Comparison of ENCODE assay signal across 23 cellular contexts in the genomic region with DNA sequence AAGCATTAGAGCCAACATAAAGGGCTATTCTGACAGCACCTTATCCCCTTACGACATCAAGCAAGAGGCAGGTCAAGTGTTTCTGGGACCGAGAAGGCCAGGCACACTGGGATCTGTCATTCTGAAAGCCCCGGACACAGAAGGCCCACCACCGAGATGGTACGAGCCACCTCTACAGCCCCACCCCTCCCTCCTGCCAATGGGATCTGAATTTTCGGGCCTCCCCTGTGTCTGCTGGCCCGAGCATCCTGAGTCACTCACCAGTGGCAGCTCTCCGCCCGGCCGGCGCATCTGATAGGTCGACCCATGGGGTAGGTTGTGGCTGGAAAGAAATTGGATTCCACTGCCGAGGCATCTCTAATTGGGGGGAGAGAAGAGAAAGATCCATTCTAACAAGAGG. TPM values are rescaled to one million over a fixed set of nuclear protein-coding genes. Genes with fewer than 3 reads are reported as not detected.
A peak's percentile ranks its signal among the peaks of the same experiment; 100 is the strongest.
DNase-seq lines count a peak whose midpoint lies in the region; FAIRE-seq and TF ChIP-seq lines count a peak whose summit lies in the region.
"Had no signal": no experiment of that assay in that cellular context is flagged by ENCODE, and none has a peak within 500 bp of the region (broad histone marks: within the 10 kb centered on the region; RNA-seq: fewer than 3 reads in every experiment).

No MANE protein-coding gene starts in this region.

- peaks cover 13% of the 10 kb centered on the region for H3K4me1 ChIP-seq in CD8-positive, alpha-beta memory T cell (ENCODE audit: insufficient read depth, low read length)
- peaks cover 3% of the 10 kb centered on the region for H3K4me1 ChIP-seq in A673 (ENCODE audit: insufficient read depth, low read length, poor library complexity, severe bottlenecking)

- H3K27ac Mint-ChIP-seq in activated CD4-positive, alpha-beta T cell treated with anti-CD3 and anti-CD28 coated beads, Interleukin-2, amount 10 ng/mL, durations not matched to agents 24 days and 14 days, result no peak overlapping the region
- H3K27ac Mint-ChIP-seq in CD8-positive, alpha-beta memory T cell, result peak overlapping the region in 1 of 8 donors; percentile 90
- H3K27ac Mint-ChIP-seq in activated T-helper 2 cell treated with anti-CD3 and anti-CD28 coated beads, Interferon-gamma antibody, Interleukin-2, Interleukin-4, amounts not matched to agents 10 μg/mL and 5 μg/mL and 100 μg/mL, durations not matched to agents 14 hours and 24 hours and 36 hours, result peak overlapping the region; percentile 43
- H3K27ac Mint-ChIP-seq in nephron progenitor cell, result peak overlapping the region; percentile 92

- H3K4me3 ChIP-seq in CD8-positive, alpha-beta memory T cell (ENCODE audit: low read length), result no peak overlapping the region
- H3K4me3 ChIP-seq in A673 (ENCODE audit: low read depth, low read length, poor library complexity, severe bottlenecking), result no peak overlapping the region
- H3K4me3 ChIP-seq: A549; BLaER1 treated with 17β-estradiol and CSF1 and Interleukin-3, amounts not matched to agents 10 nM and 100 nM; heart left ventricle; left lung; uterus had no signal

- FAIRE-seq in H54 (lab: Jason Lieb, UNC), result no peak
- FAIRE-seq: A549, bronchial epithelial cell had no signal

- no peak for DNase-seq in activated CD4-positive, alpha-beta T cell treated with anti-CD3 and anti-CD28 coated beads, Interleukin-2, amount 10 ng/mL, durations not matched to agents 24 days and 14 days
- DNase-seq in activated CD4-positive, alpha-beta T cell treated with anti-CD3 and anti-CD28 coated beads, Interleukin-2, amount 50 U/mL, for 4 hours, result no peak
- no peak for DNase-seq in CD8-positive, alpha-beta memory T cell
- DNase-seq in activated T-helper 2 cell treated with anti-CD3 and anti-CD28 coated beads, Interferon-gamma antibody, Interleukin-2, Interleukin-4, amounts not matched to agents 10 μg/mL and 5 μg/mL and 100 μg/mL, durations not matched to agents 14 hours and 24 hours and 36 hours (ENCODE audit: low spot score), result no peak
- DNase-seq in nephron progenitor cell, result no peak
- DNase-seq in H54 (ENCODE audit: insufficient read length, low spot score), result no peak
- DNase-seq in NOMO-1 treated with DMSO at 0.1 percent for 48 hours (lab: John Stamatoyannopoulos, UW; ENCODE audit: unreplicated experiment), result no peak
- DNase-seq in A673 (ENCODE audit: low spot score), result no peak
- DNase-seq: activated effector memory CD4-positive, alpha-beta T cell treated with Interleukin-2 at 50 U/mL for 16 hours; dermis blood vessel endothelial cell; NCI-H2171 treated with DMSO at 0.1 percent for 48 hours; nucleus accumbens; Right ventricle myocardium superior; stimulated activated CD4-positive, alpha-beta T cell treated with anti-CD3 and anti-CD28 coated beads, Interleukin-4, amount 100 ng/mL, for 4 hours; uterus had no signal

- TF ChIP-seq CTCF in nephron progenitor cell (IDR thresholded peaks at IDR 0.05) (no peak), A673 (conservative IDR thresholded peaks at IDR 0.05; ENCODE audit: low read depth, low read length) (no peak)

- CTCF ChIA-PET in CD8-positive, alpha-beta memory T cell (lab: Charles Lee), result interaction anchor here (1.4 to 5.1 kb wide), 2 partner anchors 11 to 61 kb away, joined by 4 to 41 read pairs; no protein-coding TSS in a partner anchor
- CTCF ChIA-PET in A673 (lab: Charles Lee), result no interaction called here

- peaks cover 10% of the 10 kb centered on the region for H3K36me3 ChIP-seq in CD8-positive, alpha-beta memory T cell (ENCODE audit: insufficient read depth, low read length)
- peaks cover 41% of the 10 kb centered on the region for H3K36me3 ChIP-seq in A673 (ENCODE audit: insufficient read depth, low read length, poor library complexity, severe bottlenecking)
- H3K36me3 ChIP-seq: uterus had no signal

- H3K27me3 Mint-ChIP-seq in activated CD4-positive, alpha-beta T cell treated with anti-CD3 and anti-CD28 coated beads, Interleukin-2, amount 10 ng/mL, durations not matched to agents 24 days and 14 days, result no peaks in the 10 kb centered on the region
- peaks cover 0 to 2% of the 10 kb centered on the region in 2 donors for H3K27me3 Mint-ChIP-seq in CD8-positive, alpha-beta memory T cell
- no peaks in the 10 kb centered on the region for H3K27me3 Mint-ChIP-seq in activated T-helper 2 cell treated with anti-CD3 and anti-CD28 coated beads, Interferon-gamma antibody, Interleukin-2, Interleukin-4, amounts not matched to agents 10 μg/mL and 5 μg/mL and 100 μg/mL, durations not matched to agents 14 hours and 24 hours and 36 hours (ENCODE audit: low read depth)
- no peaks in the 10 kb centered on the region for H3K27me3 Mint-ChIP-seq in nephron progenitor cell (ENCODE audit: low read depth, poor library complexity)

- no peaks in the 10 kb centered on the region for H3K27me3 ChIP-seq in CD8-positive, alpha-beta memory T cell (ENCODE audit: insufficient read depth, low read length, poor library complexity, severe bottlenecking)
- no peaks in the 10 kb centered on the region for H3K27me3 ChIP-seq in A673 (replicated peaks; ENCODE audit: insufficient read depth, low read depth, low read length, poor library complexity)
- H3K27me3 ChIP-seq: BLaER1 treated with 17β-estradiol and CSF1 and Interleukin-3, amounts not matched to agents 10 nM and 100 nM; heart left ventricle; left lung; uterus had no signal

- no TSS peak for BruUV-seq in A673 (replicated peaks; lab: Mats Ljungman, UMichigan)

- POLR2A ChIA-PET in CD8-positive, alpha-beta memory T cell (lab: Charles Lee), result no interaction called here
- POLR2A ChIA-PET in A673 (lab: Charles Lee; ENCODE audit: low non-redundant PET), result no interaction called here

- H3K9me3 ChIP-seq in CD8-positive, alpha-beta memory T cell (ENCODE audit: low read length), result no peaks in the 10 kb centered on the region
- H3K9me3 ChIP-seq in A673 (ENCODE audit: low read depth, low read length, poor library complexity, severe bottlenecking), result no peaks in the 10 kb centered on the region
- H3K9me3 ChIP-seq: A549; BLaER1 treated with 17β-estradiol and CSF1 and Interleukin-3, amounts not matched to agents 10 nM and 100 nM; heart left ventricle; left lung; uterus had no signal

- TF ChIP-seq POLR2A in H54 (IDR thresholded peaks at IDR 0.05; ENCODE audit: low read depth, low read length), result no peak

- H3K4me3 Mint-ChIP-seq in activated CD4-positive, alpha-beta T cell treated with anti-CD3 and anti-CD28 coated beads, Interleukin-2, amount 10 ng/mL, durations not matched to agents 24 days and 14 days, result peak overlapping the region; percentile 54
- H3K4me3 Mint-ChIP-seq in CD8-positive, alpha-beta memory T cell, result peak overlapping the region in 6 of 7 donors; percentile 15 to 80 (median 44)
- H3K4me3 Mint-ChIP-seq in activated T-helper 2 cell treated with anti-CD3 and anti-CD28 coated beads, Interferon-gamma antibody, Interleukin-2, Interleukin-4, amounts not matched to agents 10 μg/mL and 5 μg/mL and 100 μg/mL, durations not matched to agents 14 hours and 24 hours and 36 hours (ENCODE audit: low read depth), result peak overlapping the region; percentile 47
- H3K4me3 Mint-ChIP-seq in nephron progenitor cell, result peak overlapping the region; percentile 46

- no peaks in the 10 kb centered on the region for H3K9me3 Mint-ChIP-seq in activated CD4-positive, alpha-beta T cell treated with anti-CD3 and anti-CD28 coated beads, Interleukin-2, amount 10 ng/mL, durations not matched to agents 24 days and 14 days
- no peaks in the 10 kb centered on the region for H3K9me3 Mint-ChIP-seq in CD8-positive, alpha-beta memory T cell
- H3K9me3 Mint-ChIP-seq in activated T-helper 2 cell treated with anti-CD3 and anti-CD28 coated beads, Interferon-gamma antibody, Interleukin-2, Interleukin-4, amounts not matched to agents 10 μg/mL and 5 μg/mL and 100 μg/mL, durations not matched to agents 14 hours and 24 hours and 36 hours, result no peaks in the 10 kb centered on the region
- H3K9me3 Mint-ChIP-seq in nephron progenitor cell, result no peaks in the 10 kb centered on the region

- H3K4me1 Mint-ChIP-seq in activated CD4-positive, alpha-beta T cell treated with anti-CD3 and anti-CD28 coated beads, Interleukin-2, amount 10 ng/mL, durations not matched to agents 24 days and 14 days, result peaks cover 22% of the 10 kb centered on the region
- H3K4me1 Mint-ChIP-seq in CD8-positive, alpha-beta memory T cell, result peaks cover 23 to 45% (median 29%) of the 10 kb centered on the region in 3 donors
- H3K4me1 Mint-ChIP-seq in activated T-helper 2 cell treated with anti-CD3 and anti-CD28 coated beads, Interferon-gamma antibody, Interleukin-2, Interleukin-4, amounts not matched to agents 10 μg/mL and 5 μg/mL and 100 μg/mL, durations not matched to agents 14 hours and 24 hours and 36 hours (ENCODE audit: low read depth), result peaks cover 15% of the 10 kb centered on the region
- H3K4me1 Mint-ChIP-seq in nephron progenitor cell, result peaks cover 20% of the 10 kb centered on the region

- intact Hi-C loops in activated CD4-positive, alpha-beta T cell treated with anti-CD3 and anti-CD28 coated beads, Interleukin-2, amount 10 ng/mL, durations not matched to agents 24 days and 14 days (cut with micrococcal nuclease), result loop anchor here (5.0 to 10.0 kb wide), 2 partner anchors 214 to 1204 kb away; a partner anchor contains a TSS
- intact Hi-C loops in activated T-helper 2 cell treated with anti-CD3 and anti-CD28 coated beads, Interferon-gamma antibody, Interleukin-2, Interleukin-4, amounts not matched to agents 10 μg/mL and 5 μg/mL and 100 μg/mL, durations not matched to agents 14 hours and 24 hours and 36 hours (cut with micrococcal nuclease), result loop anchor here (10.0 kb wide), 1 partner anchor 314 kb away; no protein-coding TSS in a partner anchor
- intact Hi-C loops in A673 (cut with micrococcal nuclease; ENCODE audit: unreplicated experiment), result loop anchor here (5.0 kb wide), 1 partner anchor 61 kb away; no protein-coding TSS in a partner anchor

- peaks cover 24% of the 10 kb centered on the region for H3K36me3 Mint-ChIP-seq in activated CD4-positive, alpha-beta T cell treated with anti-CD3 and anti-CD28 coated beads, Interleukin-2, amount 10 ng/mL, durations not matched to agents 24 days and 14 days (ENCODE audit: low read depth)
- H3K36me3 Mint-ChIP-seq in CD8-positive, alpha-beta memory T cell, result peaks cover 5 to 46% (median 7%) of the 10 kb centered on the region in 3 donors
- peaks cover 26% of the 10 kb centered on the region for H3K36me3 Mint-ChIP-seq in activated T-helper 2 cell treated with anti-CD3 and anti-CD28 coated beads, Interferon-gamma antibody, Interleukin-2, Interleukin-4, amounts not matched to agents 10 μg/mL and 5 μg/mL and 100 μg/mL, durations not matched to agents 14 hours and 24 hours and 36 hours (ENCODE audit: low read depth)
- H3K36me3 Mint-ChIP-seq in nephron progenitor cell (ENCODE audit: low read depth), result peaks cover 29% of the 10 kb centered on the region

- H3K27ac ChIP-seq in CD8-positive, alpha-beta memory T cell (ENCODE audit: low read depth, low read length), result no peak overlapping the region
- H3K27ac ChIP-seq in A673 (ENCODE audit: low read depth, low read length, poor library complexity, severe bottlenecking), result no peak overlapping the region
- H3K27ac ChIP-seq: A549; BLaER1 treated with 17β-estradiol and CSF1 and Interleukin-3, amounts not matched to agents 10 nM and 100 nM; heart left ventricle; left lung; uterus had no signal

RNA-seq across cellular contexts. Expression of a gene that starts 2.6 kb away (rescaled TPM):
- 110 and 111 TPM in 2 replicates for total RNA-seq in activated CD4-positive, alpha-beta T cell treated with anti-CD3 and anti-CD28 coated beads, Interleukin-2, amount 10 ng/mL, durations not matched to agents 24 days and 14 days
- 100 to 1,000 TPM; 105 to 107 TPM for total RNA-seq in CD8-positive, alpha-beta memory T cell
- polyA plus RNA-seq in CD8-positive, alpha-beta memory T cell, result 16.9 TPM
- total RNA-seq in activated T-helper 2 cell treated with anti-CD3 and anti-CD28 coated beads, Interferon-gamma antibody, Interleukin-2, Interleukin-4, amounts not matched to agents 10 μg/mL and 5 μg/mL and 100 μg/mL, durations not matched to agents 14 hours and 24 hours and 36 hours, result 79.2 and 90.2 TPM in 2 replicates
- total RNA-seq in A673 (2021), result 153 and 169 TPM in 2 replicates

RNA-seq across cellular contexts. Expression of a gene that starts 14.9 kb away (rescaled TPM):
- total RNA-seq in activated CD4-positive, alpha-beta T cell treated with anti-CD3 and anti-CD28 coated beads, Interleukin-2, amount 10 ng/mL, durations not matched to agents 24 days and 14 days, result 1.8 and 2.0 TPM in 2 replicates
- total RNA-seq in CD8-positive, alpha-beta memory T cell, result under 1 TPM; 0.42 to 0.72 TPM
- not detected for polyA plus RNA-seq in CD8-positive, alpha-beta memory T cell
- total RNA-seq in activated T-helper 2 cell treated with anti-CD3 and anti-CD28 coated beads, Interferon-gamma antibody, Interleukin-2, Interleukin-4, amounts not matched to agents 10 μg/mL and 5 μg/mL and 100 μg/mL, durations not matched to agents 14 hours and 24 hours and 36 hours, result 0.50 and 0.53 TPM in 2 replicates
- total RNA-seq in A673 (2021), result 71.7 and 85.5 TPM in 2 replicates
- total RNA-seq: mononuclear cell had no signal

RNA-seq across cellular contexts. Expression of a gene that starts 20.7 kb away (rescaled TPM):
- 21.8 and 23.2 TPM in 2 replicates for total RNA-seq in activated CD4-positive, alpha-beta T cell treated with anti-CD3 and anti-CD28 coated beads, Interleukin-2, amount 10 ng/mL, durations not matched to agents 24 days and 14 days
- 10 to 100 TPM; 17.4 to 18.2 TPM for total RNA-seq in CD8-positive, alpha-beta memory T cell
- polyA plus RNA-seq in CD8-positive, alpha-beta memory T cell, result 21.9 TPM
- total RNA-seq in activated T-helper 2 cell treated with anti-CD3 and anti-CD28 coated beads, Interferon-gamma antibody, Interleukin-2, Interleukin-4, amounts not matched to agents 10 μg/mL and 5 μg/mL and 100 μg/mL, durations not matched to agents 14 hours and 24 hours and 36 hours, result 18.4 and 19.5 TPM in 2 replicates
- 30.2 and 34.4 TPM in 2 replicates for total RNA-seq in A673 (2021)

RNA-seq across cellular contexts. Expression of a gene that starts 26.2 kb away (rescaled TPM):
- 5.3 and 8.5 TPM in 2 replicates for total RNA-seq in activated CD4-positive, alpha-beta T cell treated with anti-CD3 and anti-CD28 coated beads, Interleukin-2, amount 10 ng/mL, durations not matched to agents 24 days and 14 days
- 1 to 10 TPM; 7.7 to 8.6 TPM for total RNA-seq in CD8-positive, alpha-beta memory T cell
- polyA plus RNA-seq in CD8-positive, alpha-beta memory T cell, result 1.3 TPM
- total RNA-seq in activated T-helper 2 cell treated with anti-CD3 and anti-CD28 coated beads, Interferon-gamma antibody, Interleukin-2, Interleukin-4, amounts not matched to agents 10 μg/mL and 5 μg/mL and 100 μg/mL, durations not matched to agents 14 hours and 24 hours and 36 hours, result 6.3 TPM in 2 replicates
- 1.4 and 1.6 TPM in 2 replicates for total RNA-seq in A673 (2021)
- total RNA-seq: dermis blood vessel endothelial cell, G401, subcutaneous adipose tissue had no signal

RNA-seq across cellular contexts. Expression of a gene that starts 37.2 kb away (rescaled TPM):
- 46.7 and 47.6 TPM in 2 replicates for total RNA-seq in activated CD4-positive, alpha-beta T cell treated with anti-CD3 and anti-CD28 coated beads, Interleukin-2, amount 10 ng/mL, durations not matched to agents 24 days and 14 days
- total RNA-seq in CD8-positive, alpha-beta memory T cell, result 10 to 100 TPM; 35.9 to 38.3 TPM
- polyA plus RNA-seq in CD8-positive, alpha-beta memory T cell, result 2.0 TPM
- 43.0 and 44.6 TPM in 2 replicates for total RNA-seq in activated T-helper 2 cell treated with anti-CD3 and anti-CD28 coated beads, Interferon-gamma antibody, Interleukin-2, Interleukin-4, amounts not matched to agents 10 μg/mL and 5 μg/mL and 100 μg/mL, durations not matched to agents 14 hours and 24 hours and 36 hours
- total RNA-seq in A673 (2021), result 46.1 and 46.7 TPM in 2 replicates

Comparison
In these comparisons a context has a peak if more than half of its experiments do, and no peak if none do; other contexts are left out.
1. RNA of a gene that starts 14.9 kb away (total RNA-seq): 71.7 to 85.5 TPM in A673; 1.8 to 2.0 TPM in activated CD4-positive, alpha-beta T cell treated with anti-CD3 and anti-CD28 coated beads, Interleukin-2, amount 10 ng/mL, durations not matched to agents 24 days and 14 days, 0.42 to 0.72 TPM in CD8-positive, alpha-beta memory T cell and 0.50 to 0.53 TPM in activated T-helper 2 cell treated with anti-CD3 and anti-CD28 coated beads, Interferon-gamma antibody, Interleukin-2, Interleukin-4, amounts not matched to agents 10 μg/mL and 5 μg/mL and 100 μg/mL, durations not matched to agents 14 hours and 24 hours and 36 hours; every median in the first group is over 10 times any median in the second.
2. Peak in every context shown above with its lines, with median percentiles within 50 percentile points of each other: H3K4me3 Mint-ChIP-seq.